In genomic region chr11:86058360-86058759, GRCh38 we compare ENCODE assay signal across 27 cellular contexts. TPM values are rescaled to one million over a fixed set of nuclear protein-coding genes. Genes with fewer than 3 reads are reported as not detected.
DNase-seq lines count a peak whose midpoint lies in the region; ATAC-seq and TF ChIP-seq lines count a peak whose summit lies in the region.
"Had no signal": no experiment of that assay in that cellular context is flagged by ENCODE, and none has a peak within 500 bp of the region (broad histone marks: within the 10 kb centered on the region; RNA-seq: fewer than 3 reads in every experiment).

No MANE protein-coding gene starts in this region.

- H3K27me3 ChIP-seq in CD4-positive, alpha-beta memory T cell (ENCODE audit: insufficient read depth, low read length): no peaks in the 10 kb centered on the region
- H3K27me3 ChIP-seq in gastrocnemius medialis: no peaks in the 10 kb centered on the region
- H3K27me3 ChIP-seq: ascending aorta, heart left ventricle, tibial artery had no signal

- in situ Hi-C loops in gastrocnemius medialis (cut with MboI; ENCODE audit: low sequenced_read_pairs in 4 of 4): loop anchor here in 2 of 4 donors (10.0 to 25.0 kb wide), 2 partner anchors 64 to 421 kb away; partner anchors contain the start of genes DLG2 (in 1 of the 2), TMEM126A (in 1 of the 2) and TMEM126B (in 1 of the 2)

- H3K27ac Mint-ChIP-seq in CD4-positive, alpha-beta memory T cell: peak overlapping the region in 3 of 7 donors; percentile 1 to 43 (median 5)
- peak overlapping the region in 2 of 3 donors; percentile 7 to 59 for H3K27ac Mint-ChIP-seq in IgD-negative memory B cell
- H3K27ac Mint-ChIP-seq: activated naive CD4-positive, alpha-beta T cell treated with anti-CD3 and anti-CD28 coated beads, Interleukin-2, amount 10 ng/mL, durations not matched to agents 7 days and 5 days; stimulated activated naive CD8-positive, alpha-beta T cell treated with anti-CD3 and anti-CD28 coated beads, Interleukin-15, amount 100 ng/mL, for 72 hours had no signal

- H3K4me1 Mint-ChIP-seq in CD4-positive, alpha-beta memory T cell: peaks cover 64 to 94% (median 77%) of the 10 kb centered on the region in 4 donors
- H3K4me1 Mint-ChIP-seq in IgD-negative memory B cell: peaks cover 62 to 70% (median 66%) of the 10 kb centered on the region in 3 donors

- TF ChIP-seq POLR2A in gastrocnemius medialis (IDR thresholded peaks at IDR 0.05): no peak

- ATAC-seq in gastrocnemius medialis (no peak), GM21576 (IDR thresholded peaks at IDR 0.05; ENCODE audit: unreplicated experiment) (no peak), GM19035 (IDR thresholded peaks at IDR 0.05; ENCODE audit: unreplicated experiment) (no peak)
- ATAC-seq: heart left ventricle; left cardiac atrium; stimulated activated naive CD8-positive, alpha-beta T cell treated with anti-CD3 and anti-CD28 coated beads, Interleukin-15, amount 100 ng/mL, for 72 hours had no signal

- H3K4me3 ChIP-seq in CD4-positive, alpha-beta memory T cell (ENCODE audit: low read length in 2 of 2): no peak overlapping the region
- H3K4me3 ChIP-seq in coronary artery (peak overlapping the region; percentile 13), gastrocnemius medialis (no peak overlapping the region)
- H3K4me3 ChIP-seq: ascending aorta, heart left ventricle, tibial artery had no signal

- POLR2A ChIA-PET in CD4-positive, alpha-beta memory T cell (lab: Charles Lee; ENCODE audit: partially characterized antibody): interaction anchor here (3.8 kb wide), 1 partner anchor 10 kb away, joined by 14 read pairs; the partner anchor contains the start of gene PICALM

- intact Hi-C loops in CD4-positive, alpha-beta memory T cell (cut with micrococcal nuclease): no loop called here
- intact Hi-C loops in gastrocnemius medialis (cut with DNase I; ENCODE audit: low total_unique reads): no loop called here

- CTCF ChIA-PET in CD4-positive, alpha-beta memory T cell (lab: Charles Lee; ENCODE audit: partially characterized antibody): interaction anchor here (0.8 to 1.3 kb wide), 4 partner anchors 10 to 158 kb away, joined by 3 to 4 read pairs (median 3); no protein-coding TSS in a partner anchor

- H3K27ac ChIP-seq in CD4-positive, alpha-beta memory T cell (ENCODE audit: low read depth, low read length): no peak overlapping the region
- H3K27ac ChIP-seq in coronary artery: peak overlapping the region in 1 of 2 donors; percentile 22
- H3K27ac ChIP-seq in gastrocnemius medialis: peak overlapping the region; percentile 3 to 49 (median 27)
- H3K27ac ChIP-seq: ascending aorta, epithelial cell of prostate had no signal

- peak overlapping the region in 5 of 8 donors; percentile 1 to 66 (median 13) for H3K4me3 Mint-ChIP-seq in CD4-positive, alpha-beta memory T cell
- H3K4me3 Mint-ChIP-seq in IgD-negative memory B cell: peak overlapping the region in 2 of 4 donors; percentile 6 to 42
- H3K4me3 Mint-ChIP-seq: activated naive CD4-positive, alpha-beta T cell treated with anti-CD3 and anti-CD28 coated beads, Interleukin-2, amount 10 ng/mL, durations not matched to agents 7 days and 5 days; stimulated activated naive CD8-positive, alpha-beta T cell treated with anti-CD3 and anti-CD28 coated beads, Interleukin-15, amount 100 ng/mL, for 72 hours had no signal

- no peaks in the 10 kb centered on the region for H3K9me3 ChIP-seq in CD4-positive, alpha-beta memory T cell (ENCODE audit: control insufficient read depth in 1 of 2, low read length in 2 of 2)
- no peaks in the 10 kb centered on the region for H3K9me3 ChIP-seq in gastrocnemius medialis
- H3K9me3 ChIP-seq: ascending aorta, heart left ventricle, tibial artery had no signal

- peaks cover 0 to 2% (median 0%) of the 10 kb centered on the region in 8 donors for H3K9me3 Mint-ChIP-seq in CD4-positive, alpha-beta memory T cell
- no peaks in the 10 kb centered on the region for H3K9me3 Mint-ChIP-seq in IgD-negative memory B cell
- H3K9me3 Mint-ChIP-seq: stimulated activated naive CD8-positive, alpha-beta T cell treated with anti-CD3 and anti-CD28 coated beads, Interleukin-15, amount 100 ng/mL, for 72 hours had no signal

- TF ChIP-seq CTCF in coronary artery (IDR thresholded peaks at IDR 0.05): no peak
- TF ChIP-seq CTCF in gastrocnemius medialis (IDR thresholded peaks at IDR 0.05 in 4 of 5, conservative IDR thresholded peaks at IDR 0.05 in 1 of 5): no peak

- peaks cover 4 to 12% of the 10 kb centered on the region in 2 donors for H3K36me3 Mint-ChIP-seq in CD4-positive, alpha-beta memory T cell
- peaks cover 8% of the 10 kb centered on the region for H3K36me3 Mint-ChIP-seq in IgD-negative memory B cell

- no peaks in the 10 kb centered on the region for H3K36me3 ChIP-seq in CD4-positive, alpha-beta memory T cell (ENCODE audit: insufficient read depth, low read length)
- no peaks in the 10 kb centered on the region for H3K36me3 ChIP-seq in gastrocnemius medialis
- H3K36me3 ChIP-seq: ascending aorta, heart left ventricle, tibial artery had no signal

- H3K27me3 Mint-ChIP-seq in CD4-positive, alpha-beta memory T cell: no peaks in the 10 kb centered on the region
- no peaks in the 10 kb centered on the region for H3K27me3 Mint-ChIP-seq in IgD-negative memory B cell
- H3K27me3 Mint-ChIP-seq: activated naive CD4-positive, alpha-beta T cell treated with anti-CD3 and anti-CD28 coated beads, Interleukin-2, amount 10 ng/mL, durations not matched to agents 7 days and 5 days; stimulated activated naive CD8-positive, alpha-beta T cell treated with anti-CD3 and anti-CD28 coated beads, Interleukin-15, amount 100 ng/mL, for 72 hours had no signal

- no peak for DNase-seq in CD4-positive, alpha-beta memory T cell
- DNase-seq in coronary artery (ENCODE audit: low spot score) (no peak), gastrocnemius medialis (no peak), cerebellum (ENCODE audit: low spot score) (no peak)
- DNase-seq: activated CD4-positive, alpha-beta T cell treated with anti-CD3 and anti-CD28 coated beads for 1 hour; activated naive CD4-positive, alpha-beta T cell treated with anti-CD3 and anti-CD28 coated beads, Interleukin-2, amount 10 ng/mL, durations not matched to agents 7 days and 5 days; AML-193; Calu3; caudate nucleus; GOT3; heart left ventricle; Karpas-422; left cardiac atrium; MV-4-11; NCI-H2171 treated with DMSO at 0.1 percent for 48 hours; NCI-H524 treated with DMSO at 0.1 percent for 48 hours; NK-92 treated with Interleukin-12 subunit alpha and Interleukin-12 subunit beta, amount 100 ng/mL, for 24 hours; SIG-M5; stimulated activated CD4-positive, alpha-beta T cell treated with anti-CD3 and anti-CD28 coated beads, Interleukin-12 subunit alpha, Interleukin-12 subunit beta, amount 100 ng/mL, for 4 hours; stimulated activated CD4-positive, alpha-beta T cell treated with anti-CD3 and anti-CD28 coated beads, Interleukin-4, amount 100 ng/mL, for 4 hours; stimulated activated naive CD8-positive, alpha-beta T cell treated with anti-CD3 and anti-CD28 coated beads, Interleukin-15, amount 100 ng/mL, for 72 hours; tibial artery had no signal

- H3K4me1 ChIP-seq in CD4-positive, alpha-beta memory T cell (ENCODE audit: insufficient read depth, low read length): peaks cover 97% of the 10 kb centered on the region
- H3K4me1 ChIP-seq in gastrocnemius medialis: peaks cover 67 to 68% of the 10 kb centered on the region in 2 donors

RNA-seq across cellular contexts. Expression of gene PICALM, which starts 10.5 kb away (rescaled TPM):
- total RNA-seq in CD4-positive, alpha-beta memory T cell: 100 to 1,000 TPM; 127 to 138 TPM
- polyA plus RNA-seq in CD4-positive, alpha-beta memory T cell: 10 to 100 TPM; 15.3 to 26.3 TPM
- polyA plus RNA-seq in IgD-negative memory B cell: 15.2 TPM
- 100 to 1,000 TPM in 2 of 4 donors, 10 to 100 TPM in 2; 82.3 to 125 (median 107) TPM for total RNA-seq in gastrocnemius medialis
- 440 TPM for total RNA-seq in cerebellum
